ENCODE assay signal across 15 cellular contexts in genomic region chr22:17678817-17679385, GRCh38.
"Had no signal": no experiment of that assay in that cellular context is flagged by ENCODE, and none has a peak within 500 bp of the region (broad histone marks: within the 10 kb centered on the region; RNA-seq: fewer than 3 reads in every experiment).

No MANE protein-coding gene starts in this region.

- H3K27me3 Mint-ChIP-seq: activated CD4-positive, alpha-beta memory T cell treated with anti-CD3 and anti-CD28 coated beads for 36 hours; activated CD8-positive, alpha-beta memory T cell treated with anti-CD3 and anti-CD28 coated beads, Interleukin-2, amount 10 ng/mL, durations not matched to agents 7 days and 5 days; activated naive CD8-positive, alpha-beta T cell treated with anti-CD3 and anti-CD28 coated beads, Interleukin-2, amount 10 ng/mL, durations not matched to agents 7 days and 5 days had no signal

- H3K36me3 Mint-ChIP-seq: natural killer cell had no signal

- H3K9me3 ChIP-seq: colonic mucosa, heart left ventricle, pancreas, thyroid gland had no signal

- H3K27ac Mint-ChIP-seq: activated CD4-positive, alpha-beta memory T cell treated with anti-CD3 and anti-CD28 coated beads for 36 hours; activated CD8-positive, alpha-beta memory T cell treated with anti-CD3 and anti-CD28 coated beads, Interleukin-2, amount 10 ng/mL, durations not matched to agents 7 days and 5 days; activated naive CD8-positive, alpha-beta T cell treated with anti-CD3 and anti-CD28 coated beads, Interleukin-2, amount 10 ng/mL, durations not matched to agents 7 days and 5 days; natural killer cell had no signal

- H3K27me3 ChIP-seq: brain microvascular endothelial cell, colonic mucosa, heart left ventricle, pancreas, thyroid gland had no signal

- H3K27ac ChIP-seq: brain microvascular endothelial cell, colonic mucosa, heart left ventricle, pancreas, thyroid gland, WERI-Rb-1 had no signal

- H3K9me3 Mint-ChIP-seq: activated CD4-positive, alpha-beta memory T cell treated with anti-CD3 and anti-CD28 coated beads for 36 hours; activated naive CD8-positive, alpha-beta T cell treated with anti-CD3 and anti-CD28 coated beads, Interleukin-2, amount 10 ng/mL, durations not matched to agents 7 days and 5 days; natural killer cell had no signal

- H3K4me3 Mint-ChIP-seq: activated CD4-positive, alpha-beta memory T cell treated with anti-CD3 and anti-CD28 coated beads for 36 hours; activated CD8-positive, alpha-beta memory T cell treated with anti-CD3 and anti-CD28 coated beads, Interleukin-2, amount 10 ng/mL, durations not matched to agents 7 days and 5 days; activated naive CD8-positive, alpha-beta T cell treated with anti-CD3 and anti-CD28 coated beads, Interleukin-2, amount 10 ng/mL, durations not matched to agents 7 days and 5 days; natural killer cell had no signal

- H3K4me1 ChIP-seq: colonic mucosa, pancreas, thyroid gland had no signal

- H3K4me3 ChIP-seq: colonic mucosa, heart left ventricle, pancreas, thyroid gland had no signal

- DNase-seq: activated CD4-positive, alpha-beta memory T cell treated with anti-CD3 and anti-CD28 coated beads for 36 hours; activated CD8-positive, alpha-beta memory T cell treated with anti-CD3 and anti-CD28 coated beads, Interleukin-2, amount 10 ng/mL, durations not matched to agents 7 days and 5 days; activated naive CD4-positive, alpha-beta T cell; activated naive CD8-positive, alpha-beta T cell treated with anti-CD3 and anti-CD28 coated beads, Interleukin-2, amount 10 ng/mL, durations not matched to agents 7 days and 5 days; brain microvascular endothelial cell; central memory CD4-positive, alpha-beta T cell; colonic mucosa; erythroblast; heart left ventricle; natural killer cell; pancreas; stimulated activated naive CD4-positive, alpha-beta T cell treated with Interleukin-2 at 50 U/mL for 16 hours; thyroid gland; WERI-Rb-1 had no signal

- ATAC-seq: activated CD8-positive, alpha-beta memory T cell treated with anti-CD3 and anti-CD28 coated beads, Interleukin-2, amount 10 ng/mL, durations not matched to agents 7 days and 5 days; heart left ventricle; natural killer cell; pancreas; sciatic nerve had no signal

- H3K36me3 ChIP-seq: brain microvascular endothelial cell, colonic mucosa, pancreas, thyroid gland, WERI-Rb-1 had no signal
